ENCODE assay signal across 18 cellular contexts in the genomic region with DNA sequence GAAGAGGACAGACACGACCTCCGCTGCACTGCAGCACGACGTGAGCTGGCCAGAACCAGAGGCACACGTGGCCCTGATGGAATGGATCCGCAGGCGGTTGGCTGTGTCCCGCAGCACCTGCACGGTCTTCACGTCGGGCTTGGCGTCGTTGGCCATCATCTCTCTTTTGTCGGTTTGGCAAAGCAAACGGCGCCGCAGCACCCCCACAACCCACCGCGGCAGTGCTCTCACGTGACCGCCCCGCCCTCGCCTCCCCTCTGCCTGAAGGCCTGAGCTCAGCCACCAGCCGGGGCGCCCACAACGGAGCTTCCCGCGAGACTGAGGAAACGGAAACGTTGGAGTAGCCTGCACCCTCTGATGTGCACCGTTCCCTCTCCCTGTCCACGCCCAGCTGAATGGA. TPM values are rescaled to one million over a fixed set of nuclear protein-coding genes. Genes with fewer than 3 reads are reported as not detected.
DNase-seq lines count a peak whose midpoint lies in the region; ATAC-seq and TF ChIP-seq lines count a peak whose summit lies in the region.
"Had no signal": no experiment of that assay in that cellular context is flagged by ENCODE, and none has a peak within 500 bp of the region (broad histone marks: within the 10 kb centered on the region; RNA-seq: fewer than 3 reads in every experiment).

A gene with protein sequence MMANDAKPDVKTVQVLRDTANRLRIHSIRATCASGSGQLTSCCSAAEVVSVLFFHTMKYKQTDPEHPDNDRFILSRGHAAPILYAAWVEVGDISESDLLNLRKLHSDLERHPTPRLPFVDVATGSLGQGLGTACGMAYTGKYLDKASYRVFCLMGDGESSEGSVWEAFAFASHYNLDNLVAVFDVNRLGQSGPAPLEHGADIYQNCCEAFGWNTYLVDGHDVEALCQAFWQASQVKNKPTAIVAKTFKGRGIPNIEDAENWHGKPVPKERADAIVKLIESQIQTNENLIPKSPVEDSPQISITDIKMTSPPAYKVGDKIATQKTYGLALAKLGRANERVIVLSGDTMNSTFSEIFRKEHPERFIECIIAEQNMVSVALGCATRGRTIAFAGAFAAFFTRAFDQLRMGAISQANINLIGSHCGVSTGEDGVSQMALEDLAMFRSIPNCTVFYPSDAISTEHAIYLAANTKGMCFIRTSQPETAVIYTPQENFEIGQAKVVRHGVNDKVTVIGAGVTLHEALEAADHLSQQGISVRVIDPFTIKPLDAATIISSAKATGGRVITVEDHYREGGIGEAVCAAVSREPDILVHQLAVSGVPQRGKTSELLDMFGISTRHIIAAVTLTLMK (minus strand): TSS at position 179 of the 400 bp plus-strand sequence. CDS start 20 bp downstream, at position 159.

- no peak within 1 kb of the TSS for H3K4me3 Mint-ChIP-seq in endothelial cell (ENCODE audit: unreplicated experiment)
- no peak within 1 kb of the TSS for H3K4me3 Mint-ChIP-seq in activated CD4-positive, alpha-beta memory T cell treated with anti-CD3 and anti-CD28 coated beads for 36 hours
- H3K4me3 Mint-ChIP-seq: CD8-positive, alpha-beta memory T cell had no signal

- H3K9me3 ChIP-seq in right cardiac atrium (ENCODE audit: control insufficient read depth, low read length) (no peaks in the 10 kb centered on the region), testis (no peaks in the 10 kb centered on the region)
- H3K9me3 ChIP-seq: Caco-2, HAP-1 had no signal

- POLR2A ChIA-PET in activated CD4-positive, alpha-beta memory T cell treated with anti-CD3 and anti-CD28 coated beads for 36 hours (lab: Charles Lee): no interaction called here

- H3K4me3 ChIP-seq in right cardiac atrium (ENCODE audit: low read length): no peak within 1 kb of the TSS
- peak within 1 kb of the TSS; percentile 24 to 35 for H3K4me3 ChIP-seq in testis
- H3K4me3 ChIP-seq: BLaER1, HAP-1 had no signal

- no peaks in the 10 kb centered on the region for H3K36me3 Mint-ChIP-seq in endothelial cell (ENCODE audit: low read depth, unreplicated experiment)
- no peaks in the 10 kb centered on the region for H3K36me3 Mint-ChIP-seq in activated CD4-positive, alpha-beta memory T cell treated with anti-CD3 and anti-CD28 coated beads for 36 hours
- H3K36me3 Mint-ChIP-seq: CD8-positive, alpha-beta memory T cell had no signal

- no peaks in the 10 kb centered on the region for H3K4me1 Mint-ChIP-seq in endothelial cell (ENCODE audit: unreplicated experiment)
- H3K4me1 Mint-ChIP-seq in activated CD4-positive, alpha-beta memory T cell treated with anti-CD3 and anti-CD28 coated beads for 36 hours (ENCODE audit: low read depth): no peaks in the 10 kb centered on the region
- H3K4me1 Mint-ChIP-seq: CD8-positive, alpha-beta memory T cell had no signal

- CTCF ChIA-PET in activated CD4-positive, alpha-beta memory T cell treated with anti-CD3 and anti-CD28 coated beads for 36 hours (lab: Charles Lee): no interaction called here

- no peaks in the 10 kb centered on the region for H3K36me3 ChIP-seq in testis (ENCODE audit: low read depth, missing control alignments)
- H3K36me3 ChIP-seq: BLaER1, HAP-1 had no signal

- no peaks in the 10 kb centered on the region for H3K9me3 Mint-ChIP-seq in endothelial cell (ENCODE audit: unreplicated experiment)
- no peaks in the 10 kb centered on the region for H3K9me3 Mint-ChIP-seq in activated CD4-positive, alpha-beta memory T cell treated with anti-CD3 and anti-CD28 coated beads for 36 hours
- H3K9me3 Mint-ChIP-seq: CD8-positive, alpha-beta memory T cell had no signal

- H3K27ac Mint-ChIP-seq in endothelial cell (ENCODE audit: unreplicated experiment): peak within 1 kb of the TSS; percentile 25
- H3K27ac Mint-ChIP-seq in activated CD4-positive, alpha-beta memory T cell treated with anti-CD3 and anti-CD28 coated beads for 36 hours: no peak within 1 kb of the TSS
- H3K27ac Mint-ChIP-seq: CD8-positive, alpha-beta memory T cell had no signal

- no peaks in the 10 kb centered on the region for H3K4me1 ChIP-seq in right cardiac atrium (ENCODE audit: control insufficient read depth, insufficient read depth, low read length)
- H3K4me1 ChIP-seq in testis: no peaks in the 10 kb centered on the region
- H3K4me1 ChIP-seq: BLaER1, Caco-2, HAP-1 had no signal

- TF ChIP-seq POLR2A in testis (IDR thresholded peaks at IDR 0.05): no peak

- DNase-seq in right cardiac atrium: peak in 2 of 3 donors; percentile 22 to 44
- DNase-seq in left cardiac atrium: no peak
- DNase-seq in NCI-H748 (lab: John Stamatoyannopoulos, UW; ENCODE audit: unreplicated experiment): peak; percentile 60
- DNase-seq in endothelial cell (ENCODE audit: low spot score): no peak
- DNase-seq in testis: peak; percentile 49
- no peak for DNase-seq in retina
- DNase-seq in activated CD4-positive, alpha-beta memory T cell treated with anti-CD3 and anti-CD28 coated beads for 36 hours: no peak
- DNase-seq: 8988T; AML-193; Caco-2; CD8-positive, alpha-beta memory T cell; DND-41; GDM1; GOT3 had no signal

- H3K27me3 Mint-ChIP-seq in endothelial cell (ENCODE audit: unreplicated experiment): no peaks in the 10 kb centered on the region
- peaks cover 7% of the 10 kb centered on the region for H3K27me3 Mint-ChIP-seq in activated CD4-positive, alpha-beta memory T cell treated with anti-CD3 and anti-CD28 coated beads for 36 hours

- ATAC-seq in right cardiac atrium (no peak), left cardiac atrium (no peak), HG02588 (IDR thresholded peaks at IDR 0.05; ENCODE audit: unreplicated experiment) (no peak)

- H3K27ac ChIP-seq in right cardiac atrium (ENCODE audit: low read length) (no peak within 1 kb of the TSS), testis (no peak within 1 kb of the TSS)
- H3K27ac ChIP-seq: BLaER1 had no signal

- intact Hi-C loops in right cardiac atrium (cut with DNase I) (no loop called here), left cardiac atrium (cut with DNase I) (no loop called here), testis (cut with DNase I; ENCODE audit: low total_unique reads) (no loop called here)
- intact Hi-C loops in activated CD4-positive, alpha-beta memory T cell treated with anti-CD3 and anti-CD28 coated beads for 36 hours (cut with micrococcal nuclease): no loop called here

- no peaks in the 10 kb centered on the region for H3K27me3 ChIP-seq in right cardiac atrium (ENCODE audit: control insufficient read depth, insufficient read depth)
- no peaks in the 10 kb centered on the region for H3K27me3 ChIP-seq in testis
- H3K27me3 ChIP-seq: BLaER1 had no signal

- 92% methylated on average over 32 of the region's 32 CpGs for WGBS in right cardiac atrium
- WGBS in testis, 2 donors: 74 to 75% methylated on average over 21 to 32 of the region's 32 CpGs

- TF ChIP-seq CTCF in endothelial cell (IDR thresholded peaks at IDR 0.05; ENCODE audit: unreplicated experiment): no peak
- TF ChIP-seq CTCF in testis (IDR thresholded peaks at IDR 0.05): no peak

RNA-seq across cellular contexts. Expression of the gene that starts here (rescaled TPM):
- total RNA-seq in right cardiac atrium (not detected), left cardiac atrium (not detected), endothelial cell (ENCODE audit: unreplicated experiment) (not detected), testis (10 to 100 TPM; 45.9 to 47.5 TPM)
- polyA plus RNA-seq in right cardiac atrium (not detected), testis (ENCODE audit: insufficient read depth, low read depth, low replicate concordance) (211 TPM)
- total RNA-seq in activated CD4-positive, alpha-beta memory T cell treated with anti-CD3 and anti-CD28 coated beads for 36 hours: not detected
- total RNA-seq: Caco-2; CD8-positive, alpha-beta memory T cell; HT1080 had no signal
- polyA plus RNA-seq: CD8-positive, alpha-beta memory T cell had no signal

Comparison
In these comparisons a context has a peak if more than half of its experiments do, and no peak if none do; other contexts are left out.
1. RNA of the gene that starts here (total RNA-seq): 45.9 to 47.5 TPM in testis; not detected in left cardiac atrium, not detected in right cardiac atrium, not detected in endothelial cell (single experiment) and not detected in activated CD4-positive, alpha-beta memory T cell treated with anti-CD3 and anti-CD28 coated beads for 36 hours; every median in the first group is over 10 times any median in the second.
2. RNA of the gene that starts here (polyA plus RNA-seq): 211 TPM in testis (single experiment); not detected in right cardiac atrium (single experiment); every median in the first group is over 100 times any median in the second.
3. Peak in DNase-seq in right cardiac atrium; RNA of the gene not detected or under 1 TPM.
4. DNase-seq: peak in NCI-H748 (single experiment) and testis (single experiment); none in left cardiac atrium (single experiment), endothelial cell (single experiment), retina (single experiment) and activated CD4-positive, alpha-beta memory T cell treated with anti-CD3 and anti-CD28 coated beads for 36 hours (single experiment).